17 cellular contexts compared by ENCODE assay signal in the genomic region with DNA sequence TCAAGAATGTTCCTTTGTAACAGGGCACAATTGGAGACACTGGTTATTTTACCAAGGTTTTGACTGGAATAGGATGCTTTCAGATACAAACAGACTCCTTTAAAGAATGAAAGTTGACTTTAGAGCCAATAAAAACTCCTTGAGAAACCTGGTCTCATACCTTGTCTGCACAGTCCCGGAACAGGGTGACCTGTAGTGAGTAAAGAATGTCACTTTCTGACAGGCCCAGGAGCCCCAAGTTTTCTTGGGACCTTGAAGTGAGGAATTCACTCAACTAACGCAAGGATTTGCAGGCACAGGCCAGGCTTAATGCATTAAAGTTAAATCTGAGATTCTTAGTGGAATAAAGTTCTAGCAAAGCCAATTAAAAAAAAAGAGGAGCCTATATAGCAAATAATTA. TPM values are rescaled to one million over a fixed set of nuclear protein-coding genes. Genes with fewer than 3 reads are reported as not detected.
DNase-seq lines count a peak whose midpoint lies in the region; ATAC-seq and TF ChIP-seq lines count a peak whose summit lies in the region.
"Had no signal": no experiment of that assay in that cellular context is flagged by ENCODE, and none has a peak within 500 bp of the region (broad histone marks: within the 10 kb centered on the region; RNA-seq: fewer than 3 reads in every experiment).

No MANE protein-coding gene starts in this region.

- H3K9me3 Mint-ChIP-seq in activated CD4-positive, alpha-beta T cell treated with anti-CD3 and anti-CD28 coated beads, Interleukin-2, amount 10 ng/mL, durations not matched to agents 24 days and 14 days, result peaks cover 10% of the 10 kb centered on the region
- H3K9me3 Mint-ChIP-seq: CD8-positive, alpha-beta T cell had no signal

- intact Hi-C loops in activated CD4-positive, alpha-beta T cell treated with anti-CD3 and anti-CD28 coated beads, Interleukin-2, amount 10 ng/mL, durations not matched to agents 24 days and 14 days (cut with micrococcal nuclease), result no loop called here
- intact Hi-C loops in Panc1 (cut with micrococcal nuclease; ENCODE audit: unreplicated experiment), result no loop called here
- intact Hi-C loops in thyroid gland (cut with DNase I), result no loop called here

- DNase-seq in activated CD4-positive, alpha-beta T cell treated with anti-CD3 and anti-CD28 coated beads, Interleukin-2, amount 10 ng/mL, durations not matched to agents 24 days and 14 days, result peak; percentile 13
- no peak for DNase-seq in activated CD4-positive, alpha-beta T cell treated with anti-CD3 and anti-CD28 coated beads, Interleukin-2, amount 50 U/mL, for 48 hours
- DNase-seq in Panc1 (ENCODE audit: low read depth, low spot score) (no peak), thyroid gland (peak; percentile 61 to 69)
- DNase-seq: Caco-2; CD4-positive, CD25-positive, alpha-beta regulatory T cell; CD8-positive, alpha-beta T cell; DMS153; DND-41; H7; HCEC 1CT had no signal

- H3K36me3 Mint-ChIP-seq in activated CD4-positive, alpha-beta T cell treated with anti-CD3 and anti-CD28 coated beads, Interleukin-2, amount 10 ng/mL, durations not matched to agents 24 days and 14 days (ENCODE audit: low read depth), result peaks cover 65% of the 10 kb centered on the region

- POLR2A ChIA-PET in Panc1 (lab: Charles Lee), result no interaction called here

- no peak for TF ChIP-seq CTCF in Panc1 (IDR thresholded peaks at IDR 0.05)
- no peak for TF ChIP-seq CTCF in thyroid gland (IDR thresholded peaks at IDR 0.05)

- no peak overlapping the region for H3K27ac Mint-ChIP-seq in activated CD4-positive, alpha-beta T cell treated with anti-CD3 and anti-CD28 coated beads, Interleukin-2, amount 10 ng/mL, durations not matched to agents 24 days and 14 days
- H3K27ac Mint-ChIP-seq: B cell; CD4-positive, CD25-positive, alpha-beta regulatory T cell; CD8-positive, alpha-beta T cell had no signal

- H3K27me3 Mint-ChIP-seq in activated CD4-positive, alpha-beta T cell treated with anti-CD3 and anti-CD28 coated beads, Interleukin-2, amount 10 ng/mL, durations not matched to agents 24 days and 14 days, result no peaks in the 10 kb centered on the region
- H3K27me3 Mint-ChIP-seq: B cell; CD4-positive, CD25-positive, alpha-beta regulatory T cell had no signal

- H3K27ac ChIP-seq in Panc1 (ENCODE audit: low read length), result no peak overlapping the region
- peak overlapping the region; percentile 43 to 61 (median 61) for H3K27ac ChIP-seq in thyroid gland
- H3K27ac ChIP-seq: 22Rv1, BLaER1, C4-2B had no signal

- CTCF ChIA-PET in Panc1 (lab: Charles Lee), result interaction anchor here (0.6 kb wide), 1 partner anchor 332 kb away, joined by 7 read pairs; no protein-coding TSS in a partner anchor

- no peaks in the 10 kb centered on the region for H3K27me3 ChIP-seq in Panc1 (ENCODE audit: control insufficient read depth, insufficient read depth, low read length)
- H3K27me3 ChIP-seq in thyroid gland, result no peaks in the 10 kb centered on the region
- H3K27me3 ChIP-seq: BLaER1 had no signal

- no peak overlapping the region for H3K4me3 ChIP-seq in Panc1 (ENCODE audit: low read depth in 2 of 2, low read length in 2 of 2)
- no peak overlapping the region for H3K4me3 ChIP-seq in thyroid gland (replicated peaks in 1 of 3)
- H3K4me3 ChIP-seq: BLaER1 had no signal

- no peak overlapping the region for H3K4me3 Mint-ChIP-seq in activated CD4-positive, alpha-beta T cell treated with anti-CD3 and anti-CD28 coated beads, Interleukin-2, amount 10 ng/mL, durations not matched to agents 24 days and 14 days
- H3K4me3 Mint-ChIP-seq: B cell; CD4-positive, CD25-positive, alpha-beta regulatory T cell; CD8-positive, alpha-beta T cell had no signal

- in situ Hi-C loops in Panc1 (cut with HindIII; ENCODE audit: low pct_unique_long_range_greater_than_20kb, low sequenced_read_pairs), result no loop called here

- 26 to 33% methylated on average over 2 of the region's 2 CpGs for WGBS in thyroid gland, 2 donors

- H3K36me3 ChIP-seq in Panc1 (ENCODE audit: control insufficient read depth, insufficient read depth, low read length) (peaks cover 14% of the 10 kb centered on the region), thyroid gland (peaks cover 0 to 4% of the 10 kb centered on the region in 2 donors)

- no peak for ATAC-seq in Panc1
- ATAC-seq in HG02840 (IDR thresholded peaks at IDR 0.05; ENCODE audit: low FRiP score, unreplicated experiment), result no peak
- ATAC-seq in GM19328 (IDR thresholded peaks at IDR 0.05; ENCODE audit: unreplicated experiment), result no peak
- ATAC-seq: CD8-positive, alpha-beta T cell had no signal

- peaks cover 1% of the 10 kb centered on the region for H3K4me1 Mint-ChIP-seq in activated CD4-positive, alpha-beta T cell treated with anti-CD3 and anti-CD28 coated beads, Interleukin-2, amount 10 ng/mL, durations not matched to agents 24 days and 14 days
- H3K4me1 Mint-ChIP-seq: B cell had no signal

- peaks cover 11% of the 10 kb centered on the region; the same call in 1 of the 2 replicates for H3K9me3 ChIP-seq in Panc1 (ENCODE audit: control insufficient read depth, insufficient read depth, low read depth, low read length)
- no peaks in the 10 kb centered on the region for H3K9me3 ChIP-seq in thyroid gland
- H3K9me3 ChIP-seq: Caco-2 had no signal

- H3K4me1 ChIP-seq in Panc1 (ENCODE audit: control insufficient read depth, insufficient read depth, low read length), result no peaks in the 10 kb centered on the region
- peaks cover 6 to 16% of the 10 kb centered on the region in 2 donors for H3K4me1 ChIP-seq in thyroid gland
- H3K4me1 ChIP-seq: BLaER1 had no signal

- no peak for TF ChIP-seq POLR2A in thyroid gland (IDR thresholded peaks at IDR 0.05)

- TSS peak; percentile 20 for BruUV-seq in Panc1 (replicated peaks; lab: Mats Ljungman, UMichigan)

RNA-seq across cellular contexts. Expression of a gene that starts 11.5 kb away (rescaled TPM):
- total RNA-seq in activated CD4-positive, alpha-beta T cell treated with anti-CD3 and anti-CD28 coated beads, Interleukin-2, amount 10 ng/mL, durations not matched to agents 24 days and 14 days, result 261 and 262 TPM in 2 replicates
- total RNA-seq in Panc1 (2021; ENCODE audit: unreplicated experiment) (271 TPM), thyroid gland (10 to 100 TPM; 59.7 to 79.2 (median 72.9) TPM)
- 435 TPM for polyA plus RNA-seq in Panc1 (2012; ENCODE audit: insufficient read length)

Comparison
In these comparisons a context has a peak if more than half of its experiments do, and no peak if none do; other contexts are left out.
1. DNase-seq: peak in activated CD4-positive, alpha-beta T cell treated with anti-CD3 and anti-CD28 coated beads, Interleukin-2, amount 10 ng/mL, durations not matched to agents 24 days and 14 days (single experiment) and thyroid gland (2 of 2); none in activated CD4-positive, alpha-beta T cell treated with anti-CD3 and anti-CD28 coated beads, Interleukin-2, amount 50 U/mL, for 48 hours (0 of 2) and Panc1 (single experiment).